Comparison of ENCODE assay signal across 1 cellular context in the genomic region with DNA sequence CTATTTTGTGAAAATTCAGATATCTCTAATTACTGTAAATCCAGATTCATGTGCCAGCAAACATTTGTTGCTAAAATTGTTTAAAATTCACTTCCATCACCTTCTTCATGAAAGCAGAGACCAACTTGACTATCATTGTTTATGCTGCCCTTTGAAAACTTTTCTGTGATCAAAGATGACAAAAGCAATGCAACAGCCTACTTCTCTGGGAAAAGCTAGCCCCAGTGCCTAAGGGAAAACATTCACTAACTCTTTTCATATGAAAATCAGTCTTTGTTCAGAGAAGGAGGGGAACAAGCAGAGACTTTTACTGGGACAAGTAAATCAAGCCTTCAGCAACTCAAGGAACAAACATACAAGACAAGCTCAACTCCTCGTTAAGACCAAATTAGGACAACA.
TF ChIP-seq lines count a peak whose summit lies in the region.

No MANE protein-coding gene starts in this region.

TF ChIP-seq in H1, 55 proteins besides CTCF, POLR2A, EP300 and RAD21 (continued from another document):
- TF ChIP-seq, protein P1, sequence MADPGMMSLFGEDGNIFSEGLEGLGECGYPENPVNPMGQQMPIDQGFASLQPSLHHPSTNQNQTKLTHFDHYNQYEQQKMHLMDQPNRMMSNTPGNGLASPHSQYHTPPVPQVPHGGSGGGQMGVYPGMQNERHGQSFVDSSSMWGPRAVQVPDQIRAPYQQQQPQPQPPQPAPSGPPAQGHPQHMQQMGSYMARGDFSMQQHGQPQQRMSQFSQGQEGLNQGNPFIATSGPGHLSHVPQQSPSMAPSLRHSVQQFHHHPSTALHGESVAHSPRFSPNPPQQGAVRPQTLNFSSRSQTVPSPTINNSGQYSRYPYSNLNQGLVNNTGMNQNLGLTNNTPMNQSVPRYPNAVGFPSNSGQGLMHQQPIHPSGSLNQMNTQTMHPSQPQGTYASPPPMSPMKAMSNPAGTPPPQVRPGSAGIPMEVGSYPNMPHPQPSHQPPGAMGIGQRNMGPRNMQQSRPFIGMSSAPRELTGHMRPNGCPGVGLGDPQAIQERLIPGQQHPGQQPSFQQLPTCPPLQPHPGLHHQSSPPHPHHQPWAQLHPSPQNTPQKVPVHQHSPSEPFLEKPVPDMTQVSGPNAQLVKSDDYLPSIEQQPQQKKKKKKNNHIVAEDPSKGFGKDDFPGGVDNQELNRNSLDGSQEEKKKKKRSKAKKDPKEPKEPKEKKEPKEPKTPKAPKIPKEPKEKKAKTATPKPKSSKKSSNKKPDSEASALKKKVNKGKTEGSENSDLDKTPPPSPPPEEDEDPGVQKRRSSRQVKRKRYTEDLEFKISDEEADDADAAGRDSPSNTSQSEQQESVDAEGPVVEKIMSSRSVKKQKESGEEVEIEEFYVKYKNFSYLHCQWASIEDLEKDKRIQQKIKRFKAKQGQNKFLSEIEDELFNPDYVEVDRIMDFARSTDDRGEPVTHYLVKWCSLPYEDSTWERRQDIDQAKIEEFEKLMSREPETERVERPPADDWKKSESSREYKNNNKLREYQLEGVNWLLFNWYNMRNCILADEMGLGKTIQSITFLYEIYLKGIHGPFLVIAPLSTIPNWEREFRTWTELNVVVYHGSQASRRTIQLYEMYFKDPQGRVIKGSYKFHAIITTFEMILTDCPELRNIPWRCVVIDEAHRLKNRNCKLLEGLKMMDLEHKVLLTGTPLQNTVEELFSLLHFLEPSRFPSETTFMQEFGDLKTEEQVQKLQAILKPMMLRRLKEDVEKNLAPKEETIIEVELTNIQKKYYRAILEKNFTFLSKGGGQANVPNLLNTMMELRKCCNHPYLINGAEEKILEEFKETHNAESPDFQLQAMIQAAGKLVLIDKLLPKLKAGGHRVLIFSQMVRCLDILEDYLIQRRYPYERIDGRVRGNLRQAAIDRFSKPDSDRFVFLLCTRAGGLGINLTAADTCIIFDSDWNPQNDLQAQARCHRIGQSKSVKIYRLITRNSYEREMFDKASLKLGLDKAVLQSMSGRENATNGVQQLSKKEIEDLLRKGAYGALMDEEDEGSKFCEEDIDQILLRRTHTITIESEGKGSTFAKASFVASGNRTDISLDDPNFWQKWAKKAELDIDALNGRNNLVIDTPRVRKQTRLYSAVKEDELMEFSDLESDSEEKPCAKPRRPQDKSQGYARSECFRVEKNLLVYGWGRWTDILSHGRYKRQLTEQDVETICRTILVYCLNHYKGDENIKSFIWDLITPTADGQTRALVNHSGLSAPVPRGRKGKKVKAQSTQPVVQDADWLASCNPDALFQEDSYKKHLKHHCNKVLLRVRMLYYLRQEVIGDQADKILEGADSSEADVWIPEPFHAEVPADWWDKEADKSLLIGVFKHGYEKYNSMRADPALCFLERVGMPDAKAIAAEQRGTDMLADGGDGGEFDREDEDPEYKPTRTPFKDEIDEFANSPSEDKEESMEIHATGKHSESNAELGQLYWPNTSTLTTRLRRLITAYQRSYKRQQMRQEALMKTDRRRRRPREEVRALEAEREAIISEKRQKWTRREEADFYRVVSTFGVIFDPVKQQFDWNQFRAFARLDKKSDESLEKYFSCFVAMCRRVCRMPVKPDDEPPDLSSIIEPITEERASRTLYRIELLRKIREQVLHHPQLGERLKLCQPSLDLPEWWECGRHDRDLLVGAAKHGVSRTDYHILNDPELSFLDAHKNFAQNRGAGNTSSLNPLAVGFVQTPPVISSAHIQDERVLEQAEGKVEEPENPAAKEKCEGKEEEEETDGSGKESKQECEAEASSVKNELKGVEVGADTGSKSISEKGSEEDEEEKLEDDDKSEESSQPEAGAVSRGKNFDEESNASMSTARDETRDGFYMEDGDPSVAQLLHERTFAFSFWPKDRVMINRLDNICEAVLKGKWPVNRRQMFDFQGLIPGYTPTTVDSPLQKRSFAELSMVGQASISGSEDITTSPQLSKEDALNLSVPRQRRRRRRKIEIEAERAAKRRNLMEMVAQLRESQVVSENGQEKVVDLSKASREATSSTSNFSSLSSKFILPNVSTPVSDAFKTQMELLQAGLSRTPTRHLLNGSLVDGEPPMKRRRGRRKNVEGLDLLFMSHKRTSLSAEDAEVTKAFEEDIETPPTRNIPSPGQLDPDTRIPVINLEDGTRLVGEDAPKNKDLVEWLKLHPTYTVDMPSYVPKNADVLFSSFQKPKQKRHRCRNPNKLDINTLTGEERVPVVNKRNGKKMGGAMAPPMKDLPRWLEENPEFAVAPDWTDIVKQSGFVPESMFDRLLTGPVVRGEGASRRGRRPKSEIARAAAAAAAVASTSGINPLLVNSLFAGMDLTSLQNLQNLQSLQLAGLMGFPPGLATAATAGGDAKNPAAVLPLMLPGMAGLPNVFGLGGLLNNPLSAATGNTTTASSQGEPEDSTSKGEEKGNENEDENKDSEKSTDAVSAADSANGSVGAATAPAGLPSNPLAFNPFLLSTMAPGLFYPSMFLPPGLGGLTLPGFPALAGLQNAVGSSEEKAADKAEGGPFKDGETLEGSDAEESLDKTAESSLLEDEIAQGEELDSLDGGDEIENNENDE (IDR thresholded peaks at IDR 0.05; ENCODE audit: insufficient replicate concordance, low read length) = peak; percentile 88
